In the genomic region with DNA sequence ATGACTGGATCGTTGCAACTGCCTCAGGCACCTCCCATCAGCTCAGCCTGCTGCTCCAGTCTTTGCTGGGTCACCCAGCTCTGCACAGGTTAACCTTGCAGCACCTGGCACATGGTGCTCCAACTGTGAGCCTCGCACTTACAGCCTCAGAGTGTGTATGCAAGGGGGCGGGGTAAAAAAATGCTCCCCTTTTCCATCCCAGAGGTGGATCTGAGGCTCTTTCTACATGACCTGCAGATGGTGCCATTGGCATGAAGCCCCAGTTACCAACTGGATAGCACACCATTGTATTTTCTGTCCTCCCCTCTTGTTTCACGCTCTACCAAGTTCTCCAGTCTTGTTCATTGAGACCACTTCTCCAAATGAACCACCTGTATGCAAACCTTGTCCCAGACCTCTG, we compare ENCODE assay signal across 13 cellular contexts. TPM values are rescaled to one million over a fixed set of nuclear protein-coding genes. Genes with fewer than 3 reads are reported as not detected.
DNase-seq lines count a peak whose midpoint lies in the region; ATAC-seq and TF ChIP-seq lines count a peak whose summit lies in the region.
"Had no signal": no experiment of that assay in that cellular context is flagged by ENCODE, and none has a peak within 500 bp of the region (broad histone marks: within the 10 kb centered on the region; RNA-seq: fewer than 3 reads in every experiment).

No MANE protein-coding gene starts in this region.

- TF ChIP-seq CTCF in retinal pigment epithelial cell (conservative IDR thresholded peaks at IDR 0.05; ENCODE audit: low read depth, low read length) (peak; percentile 19), gastrocnemius medialis (IDR thresholded peaks at IDR 0.05 in 4 of 5, conservative IDR thresholded peaks at IDR 0.05 in 1 of 5) (no peak)

- H3K27ac ChIP-seq in gastrocnemius medialis = no peak overlapping the region
- H3K27ac ChIP-seq: upper lobe of left lung had no signal

- intact Hi-C loops in gastrocnemius medialis (cut with DNase I; ENCODE audit: low total_unique reads) = no loop called here

- no peaks in the 10 kb centered on the region for H3K36me3 ChIP-seq in gastrocnemius medialis
- H3K36me3 ChIP-seq: upper lobe of left lung had no signal

- H3K27ac Mint-ChIP-seq in activated CD8-positive, alpha-beta memory T cell treated with anti-CD3 and anti-CD28 coated beads, Interleukin-2, amount 10 ng/mL, durations not matched to agents 7 days and 5 days = no peak overlapping the region
- H3K27ac Mint-ChIP-seq: activated T-helper 1 cell treated with anti-CD3 and anti-CD28 coated beads, Interleukin-12 subunit alpha, Interleukin-12 subunit beta, Interleukin-2, Interleukin-4 antibody, amounts not matched to agents 30 ng/mL and 10 ng/mL and 1 ng/mL, durations not matched to agents 14 hours and 24 hours and 36 hours had no signal

- peak; percentile 30 for ATAC-seq in activated CD8-positive, alpha-beta memory T cell treated with anti-CD3 and anti-CD28 coated beads, Interleukin-2, amount 10 ng/mL, durations not matched to agents 7 days and 5 days
- ATAC-seq in gastrocnemius medialis (no peak), HG02840 (IDR thresholded peaks at IDR 0.05; ENCODE audit: low FRiP score, unreplicated experiment) (no peak)

- in situ Hi-C loops in gastrocnemius medialis (cut with MboI; ENCODE audit: low sequenced_read_pairs in 4 of 4) = no loop called here

- H3K36me3 Mint-ChIP-seq in activated CD8-positive, alpha-beta memory T cell treated with anti-CD3 and anti-CD28 coated beads, Interleukin-2, amount 10 ng/mL, durations not matched to agents 7 days and 5 days = no peaks in the 10 kb centered on the region

- H3K27me3 Mint-ChIP-seq in activated CD8-positive, alpha-beta memory T cell treated with anti-CD3 and anti-CD28 coated beads, Interleukin-2, amount 10 ng/mL, durations not matched to agents 7 days and 5 days = peaks cover 51% of the 10 kb centered on the region

- H3K9me3 ChIP-seq in gastrocnemius medialis = no peaks in the 10 kb centered on the region
- H3K9me3 ChIP-seq: upper lobe of left lung had no signal

- H3K4me1 Mint-ChIP-seq in activated CD8-positive, alpha-beta memory T cell treated with anti-CD3 and anti-CD28 coated beads, Interleukin-2, amount 10 ng/mL, durations not matched to agents 7 days and 5 days = no peaks in the 10 kb centered on the region

- CTCF ChIA-PET in activated CD8-positive, alpha-beta memory T cell treated with anti-CD3 and anti-CD28 coated beads, Interleukin-2, amount 10 ng/mL, durations not matched to agents 7 days and 5 days (lab: Charles Lee) = interaction anchor here (1.2 kb wide), 1 partner anchor 48 kb away, joined by 3 read pairs; no protein-coding TSS in a partner anchor

- no peaks in the 10 kb centered on the region for H3K4me1 ChIP-seq in gastrocnemius medialis
- H3K4me1 ChIP-seq: upper lobe of left lung had no signal

- H3K4me3 ChIP-seq in retinal pigment epithelial cell (ENCODE audit: low read length) = no peak overlapping the region
- H3K4me3 ChIP-seq in gastrocnemius medialis = no peak overlapping the region
- H3K4me3 ChIP-seq: upper lobe of left lung had no signal

- H3K4me3 Mint-ChIP-seq in activated CD8-positive, alpha-beta memory T cell treated with anti-CD3 and anti-CD28 coated beads, Interleukin-2, amount 10 ng/mL, durations not matched to agents 7 days and 5 days = no peak overlapping the region
- H3K4me3 Mint-ChIP-seq: activated T-helper 1 cell treated with anti-CD3 and anti-CD28 coated beads, Interleukin-12 subunit alpha, Interleukin-12 subunit beta, Interleukin-2, Interleukin-4 antibody, amounts not matched to agents 30 ng/mL and 10 ng/mL and 1 ng/mL, durations not matched to agents 14 hours and 24 hours and 36 hours had no signal

- no peaks in the 10 kb centered on the region for H3K9me3 Mint-ChIP-seq in activated CD8-positive, alpha-beta memory T cell treated with anti-CD3 and anti-CD28 coated beads, Interleukin-2, amount 10 ng/mL, durations not matched to agents 7 days and 5 days (ENCODE audit: low read depth)
- H3K9me3 Mint-ChIP-seq: activated T-helper 1 cell treated with anti-CD3 and anti-CD28 coated beads, Interleukin-12 subunit alpha, Interleukin-12 subunit beta, Interleukin-2, Interleukin-4 antibody, amounts not matched to agents 30 ng/mL and 10 ng/mL and 1 ng/mL, durations not matched to agents 14 hours and 24 hours and 36 hours had no signal

- no peak for TF ChIP-seq POLR2A in gastrocnemius medialis (IDR thresholded peaks at IDR 0.05)

- H3K27me3 ChIP-seq in gastrocnemius medialis = no peaks in the 10 kb centered on the region
- H3K27me3 ChIP-seq: upper lobe of left lung had no signal

- DNase-seq in activated CD8-positive, alpha-beta memory T cell treated with anti-CD3 and anti-CD28 coated beads, Interleukin-2, amount 10 ng/mL, durations not matched to agents 7 days and 5 days = no peak
- DNase-seq in activated CD8-positive, alpha-beta memory T cell treated with anti-CD3 and anti-CD28 coated beads, Interleukin-2, amount 50 U/mL, for 48 hours = no peak
- DNase-seq in NCI-H2107 (lab: John Stamatoyannopoulos, UW) (peak; percentile 25), retinal pigment epithelial cell (ENCODE audit: low read depth) (no peak), gastrocnemius medialis (no peak), CD1c-positive myeloid dendritic cell (ENCODE audit: extremely low spot score) (no peak)
- peak; percentile 4 for DNase-seq in central memory CD4-positive, alpha-beta T cell
- DNase-seq: C1 segment of cervical spinal cord, Kasumi-1, upper lobe of left lung had no signal

RNA-seq across cellular contexts. Expression of a gene that starts 46.2 kb away (rescaled TPM):
- total RNA-seq in activated CD8-positive, alpha-beta memory T cell treated with anti-CD3 and anti-CD28 coated beads, Interleukin-2, amount 10 ng/mL, durations not matched to agents 7 days and 5 days = 1 to 10 TPM in 1 of 2 experiments, under 1 TPM in 1; 0.84 to 2.1 TPM
- under 1 TPM in 1 of 4 donors, not detected in 3; 0.09 TPM for total RNA-seq in gastrocnemius medialis
- total RNA-seq: lung microvascular endothelial cell had no signal

Comparison
In these comparisons a context has a peak if more than half of its experiments do, and no peak if none do; other contexts are left out.
1. DNase-seq: peak in NCI-H2107 (single experiment) and central memory CD4-positive, alpha-beta T cell (single experiment); none in activated CD8-positive, alpha-beta memory T cell treated with anti-CD3 and anti-CD28 coated beads, Interleukin-2, amount 10 ng/mL, durations not matched to agents 7 days and 5 days (single experiment), activated CD8-positive, alpha-beta memory T cell treated with anti-CD3 and anti-CD28 coated beads, Interleukin-2, amount 50 U/mL, for 48 hours (single experiment), retinal pigment epithelial cell (single experiment), gastrocnemius medialis (0 of 2) and CD1c-positive myeloid dendritic cell (single experiment).